Comparison of ENCODE assay signal across 3 cellular contexts in the genomic region with DNA sequence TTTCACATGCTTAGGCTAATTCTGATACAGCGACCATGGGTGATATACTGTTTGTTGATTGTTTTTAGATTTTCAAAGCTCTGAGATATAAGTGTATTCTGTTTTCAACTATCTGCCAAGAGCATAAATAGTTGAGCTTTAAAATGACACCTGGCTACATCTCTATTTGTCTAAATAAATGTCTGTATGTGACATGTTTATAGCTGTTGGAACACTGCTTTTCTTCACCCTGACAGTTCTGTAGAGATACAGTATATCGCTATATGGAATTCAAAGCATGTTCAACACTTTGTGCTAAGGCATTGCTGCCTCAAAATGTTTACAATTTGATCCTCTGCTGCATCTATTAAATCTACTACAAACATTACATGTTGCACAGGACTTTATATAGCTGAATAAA.
A peak's percentile ranks its signal among the peaks of the same experiment; 100 is the strongest.
TF ChIP-seq lines count a peak whose summit lies in the region.

No MANE protein-coding gene starts in this region.

TF ChIP-seq in SK-N-SH, 30 proteins besides CTCF, POLR2A, EP300 and RAD21 (continued from another document):
- TF ChIP-seq, protein P1, sequence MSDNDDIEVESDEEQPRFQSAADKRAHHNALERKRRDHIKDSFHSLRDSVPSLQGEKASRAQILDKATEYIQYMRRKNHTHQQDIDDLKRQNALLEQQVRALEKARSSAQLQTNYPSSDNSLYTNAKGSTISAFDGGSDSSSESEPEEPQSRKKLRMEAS (IDR thresholded peaks at IDR 0.05; ENCODE audit: low read depth), result no peak
- TF ChIP-seq FOSL2 (IDR thresholded peaks at IDR 0.05; ENCODE audit: borderline replicate concordance, low read depth) (no peak), EZH2phosphoT487 (IDR thresholded peaks at IDR 0.05; ENCODE audit: borderline replicate concordance, low read depth) (no peak), FOXJ3 (CRISPR knock-in tag; IDR thresholded peaks at IDR 0.05) (no peak), REST (IDR thresholded peaks at IDR 0.05; ENCODE audit: low read depth, low read length) (no peak), GATA2 (CRISPR knock-in tag; IDR thresholded peaks at IDR 0.05) (no peak), SIN3A (IDR thresholded peaks at IDR 0.05; ENCODE audit: borderline replicate concordance, low read depth, low read length) (no peak), NRF1 (IDR thresholded peaks at IDR 0.05; ENCODE audit: low read depth, low read length) (no peak), CHD2 (IDR thresholded peaks at IDR 0.05; ENCODE audit: low read length, partially characterized antibody) (no peak), GABPA (IDR thresholded peaks at IDR 0.05; ENCODE audit: low read depth) (no peak)
- TF ChIP-seq, protein P2, sequence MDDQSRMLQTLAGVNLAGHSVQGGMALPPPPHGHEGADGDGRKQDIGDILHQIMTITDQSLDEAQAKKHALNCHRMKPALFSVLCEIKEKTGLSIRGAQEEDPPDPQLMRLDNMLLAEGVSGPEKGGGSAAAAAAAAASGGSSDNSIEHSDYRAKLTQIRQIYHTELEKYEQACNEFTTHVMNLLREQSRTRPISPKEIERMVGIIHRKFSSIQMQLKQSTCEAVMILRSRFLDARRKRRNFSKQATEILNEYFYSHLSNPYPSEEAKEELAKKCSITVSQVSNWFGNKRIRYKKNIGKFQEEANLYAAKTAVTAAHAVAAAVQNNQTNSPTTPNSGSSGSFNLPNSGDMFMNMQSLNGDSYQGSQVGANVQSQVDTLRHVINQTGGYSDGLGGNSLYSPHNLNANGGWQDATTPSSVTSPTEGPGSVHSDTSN (IDR thresholded peaks at IDR 0.05), result no peak
- TF ChIP-seq, protein P3, sequence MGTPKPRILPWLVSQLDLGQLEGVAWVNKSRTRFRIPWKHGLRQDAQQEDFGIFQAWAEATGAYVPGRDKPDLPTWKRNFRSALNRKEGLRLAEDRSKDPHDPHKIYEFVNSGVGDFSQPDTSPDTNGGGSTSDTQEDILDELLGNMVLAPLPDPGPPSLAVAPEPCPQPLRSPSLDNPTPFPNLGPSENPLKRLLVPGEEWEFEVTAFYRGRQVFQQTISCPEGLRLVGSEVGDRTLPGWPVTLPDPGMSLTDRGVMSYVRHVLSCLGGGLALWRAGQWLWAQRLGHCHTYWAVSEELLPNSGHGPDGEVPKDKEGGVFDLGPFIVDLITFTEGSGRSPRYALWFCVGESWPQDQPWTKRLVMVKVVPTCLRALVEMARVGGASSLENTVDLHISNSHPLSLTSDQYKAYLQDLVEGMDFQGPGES (IDR thresholded peaks at IDR 0.05; ENCODE audit: low read depth, low read length), result no peak

TF ChIP-seq in SK-N-SH treated with all-trans-retinoic acid at 6 μM for 48 hours, 23 proteins besides CTCF, POLR2A, EP300 and RAD21 (continued from another document):
- TF ChIP-seq CREB5 (CRISPR knock-in tag; IDR thresholded peaks at IDR 0.05; ENCODE audit: low read depth), result no peak

TF ChIP-seq in neural cell, 6 proteins besides CTCF, POLR2A, EP300 and RAD21 (continued from another document):
- TF ChIP-seq REST (IDR thresholded peaks at IDR 0.05; ENCODE audit: borderline replicate concordance), result peak; percentile 32
